Comparison of ENCODE assay signal across 8 cellular contexts in genomic region chr10:95657250-95657649, GRCh38. TPM values are rescaled to one million over a fixed set of nuclear protein-coding genes. Genes with fewer than 3 reads are reported as not detected.
DNase-seq lines count a peak whose midpoint lies in the region; ATAC-seq and TF ChIP-seq lines count a peak whose summit lies in the region.

No MANE protein-coding gene starts in this region.

- in situ Hi-C loops in transverse colon (cut with MboI; ENCODE audit: low pct_ligation_motif_present in 1 of 4, low pct_unique_long_range_greater_than_20kb in 1 of 4, low sequenced_read_pairs in 3 of 4), result no loop called here

- H3K36me3 ChIP-seq in liver (ENCODE audit: control insufficient read depth in 4 of 4, insufficient read depth in 3 of 4, low read depth in 1 of 4, low read length in 3 of 4) (peaks cover 0 to 7% (median 3%) of the 10 kb centered on the region in 4 donors), transverse colon (peaks cover 0 to 10% (median 3%) of the 10 kb centered on the region in 4 donors), mucosa of descending colon (ENCODE audit: low read depth) (no peaks in the 10 kb centered on the region)

- peak overlapping the region; percentile 99 to 100 for H3K4me3 Mint-ChIP-seq in activated T-cell treated with anti-CD3 and anti-CD28 coated beads, Interleukin-2, amount 50 U/mL, for 72 hours
- peak overlapping the region; percentile 96 for H3K4me3 Mint-ChIP-seq in activated naive CD8-positive, alpha-beta T cell treated with anti-CD3 and anti-CD28 coated beads for 36 hours

- H3K4me1 Mint-ChIP-seq in activated T-cell treated with anti-CD3 and anti-CD28 coated beads, Interleukin-2, amount 50 U/mL, for 72 hours (ENCODE audit: low read depth), result peaks cover 33% of the 10 kb centered on the region
- peaks cover 28% of the 10 kb centered on the region for H3K4me1 Mint-ChIP-seq in activated naive CD8-positive, alpha-beta T cell treated with anti-CD3 and anti-CD28 coated beads for 36 hours

- H3K9me3 Mint-ChIP-seq in activated T-cell treated with anti-CD3 and anti-CD28 coated beads, Interleukin-2, amount 50 U/mL, for 72 hours, result peaks cover 4 to 5% of the 10 kb centered on the region in 2 donors
- H3K9me3 Mint-ChIP-seq in activated naive CD8-positive, alpha-beta T cell treated with anti-CD3 and anti-CD28 coated beads for 36 hours, result peaks cover 4% of the 10 kb centered on the region

- TF ChIP-seq RAD21 in liver (IDR thresholded peaks at IDR 0.05), result no peak

- H3K27ac Mint-ChIP-seq in activated T-cell treated with anti-CD3 and anti-CD28 coated beads, Interleukin-2, amount 50 U/mL, for 72 hours, result no peak overlapping the region
- H3K27ac Mint-ChIP-seq in activated naive CD8-positive, alpha-beta T cell treated with anti-CD3 and anti-CD28 coated beads for 36 hours, result no peak overlapping the region

- no peak for DNase-seq in activated T-cell treated with anti-CD3 and anti-CD28 coated beads, Interleukin-2, amount 50 U/mL, for 72 hours
- no peak for DNase-seq in activated T-cell treated with anti-CD3 and anti-CD28 coated beads, Interleukin-2, amount 50 U/mL, for 1 hour
- no peak for DNase-seq in activated naive CD8-positive, alpha-beta T cell treated with anti-CD3 and anti-CD28 coated beads for 36 hours
- DNase-seq in transverse colon (no peak), UCSD-AML1 (lab: John Stamatoyannopoulos, UW; ENCODE audit: unreplicated experiment) (no peak), mucosa of descending colon (no peak)

- WGBS in liver, result 82% methylated on average over 1 of the region's 1 CpG
- WGBS in transverse colon (ENCODE audit: low coverage in 1 of 2), 2 donors, result 0% methylated on average over 1 of the region's 1 CpG; no CpG with 5 or more reads in 1 of the 2 donors

- no peak for ATAC-seq in activated T-cell treated with anti-CD3 and anti-CD28 coated beads, Interleukin-2, amount 50 U/mL, for 72 hours (replicated peaks in 1 of 2)
- no peak for ATAC-seq in GM21526 (IDR thresholded peaks at IDR 0.05; ENCODE audit: low FRiP score, unreplicated experiment)
- ATAC-seq in mucosa of descending colon, result no peak

- H3K36me3 Mint-ChIP-seq in activated T-cell treated with anti-CD3 and anti-CD28 coated beads, Interleukin-2, amount 50 U/mL, for 72 hours (ENCODE audit: insufficient read depth in 2 of 2), result peaks cover 10 to 23% of the 10 kb centered on the region in 2 donors
- peaks cover 30% of the 10 kb centered on the region for H3K36me3 Mint-ChIP-seq in activated naive CD8-positive, alpha-beta T cell treated with anti-CD3 and anti-CD28 coated beads for 36 hours

- TF ChIP-seq CTCF in liver (IDR thresholded peaks at IDR 0.05; ENCODE audit: low read depth, low read length, missing input control), result no peak
- TF ChIP-seq CTCF in transverse colon (IDR thresholded peaks at IDR 0.05), result no peak
- no peak for TF ChIP-seq CTCF in mucosa of descending colon (IDR thresholded peaks at IDR 0.05)

- H3K27ac ChIP-seq in liver (ENCODE audit: low read depth in 1 of 2, low read length in 2 of 2) (no peak overlapping the region), transverse colon (peak overlapping the region in 1 of 4 donors; percentile 72)

- H3K9me3 ChIP-seq in liver (ENCODE audit: control insufficient read depth in 4 of 4, low read length in 3 of 4) (no peaks in the 10 kb centered on the region), transverse colon (no peaks in the 10 kb centered on the region), mucosa of descending colon (no peaks in the 10 kb centered on the region)

- no peaks in the 10 kb centered on the region for H3K27me3 Mint-ChIP-seq in activated T-cell treated with anti-CD3 and anti-CD28 coated beads, Interleukin-2, amount 50 U/mL, for 72 hours (ENCODE audit: low read depth)
- no peaks in the 10 kb centered on the region for H3K27me3 Mint-ChIP-seq in activated naive CD8-positive, alpha-beta T cell treated with anti-CD3 and anti-CD28 coated beads for 36 hours

- peaks cover 0 to 20% (median 4%) of the 10 kb centered on the region in 4 donors for H3K4me1 ChIP-seq in liver (ENCODE audit: control insufficient read depth in 4 of 4, insufficient read depth in 4 of 4, low read length in 3 of 4)
- H3K4me1 ChIP-seq in transverse colon, result peaks cover 0 to 26% (median 13%) of the 10 kb centered on the region in 4 donors
- H3K4me1 ChIP-seq in mucosa of descending colon (ENCODE audit: low read depth), result no peaks in the 10 kb centered on the region

- no peak overlapping the region for H3K9ac ChIP-seq in liver (ENCODE audit: low read depth in 1 of 2, low read length in 2 of 2)

- peak overlapping the region in 2 of 3 donors; percentile 66 to 93 for H3K4me3 ChIP-seq in liver (ENCODE audit: low read depth in 1 of 3, low read length in 3 of 3)
- peak overlapping the region in 3 of 4 donors; percentile 73 to 87 (median 87) for H3K4me3 ChIP-seq in transverse colon
- H3K4me3 ChIP-seq in mucosa of descending colon, result no peak overlapping the region

- TF ChIP-seq EP300 in transverse colon (IDR thresholded peaks at IDR 0.05; ENCODE audit: low read depth), result no peak

- H3K27me3 ChIP-seq in liver (ENCODE audit: control insufficient read depth in 4 of 4, insufficient read depth in 4 of 4, low read length in 3 of 4) (no peaks in the 10 kb centered on the region), transverse colon (no peaks in the 10 kb centered on the region)

- intact Hi-C loops in transverse colon (cut with DNase I; ENCODE audit: low total_unique reads) (no loop called here), mucosa of descending colon (cut with DNase I, micrococcal nuclease) (no loop called here)

- no peak for TF ChIP-seq POLR2A in transverse colon (IDR thresholded peaks at IDR 0.05)

TF ChIP-seq in liver, 16 proteins besides CTCF, POLR2A, EP300 and RAD21:
- TF ChIP-seq FOXA2 (IDR thresholded peaks at IDR 0.05) (no peak), ZBTB33 (IDR thresholded peaks at IDR 0.05) (no peak), JUND (IDR thresholded peaks at IDR 0.05) (no peak)
- TF ChIP-seq, protein P1, sequence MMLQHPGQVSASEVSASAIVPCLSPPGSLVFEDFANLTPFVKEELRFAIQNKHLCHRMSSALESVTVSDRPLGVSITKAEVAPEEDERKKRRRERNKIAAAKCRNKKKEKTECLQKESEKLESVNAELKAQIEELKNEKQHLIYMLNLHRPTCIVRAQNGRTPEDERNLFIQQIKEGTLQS (IDR thresholded peaks at IDR 0.05), result no peak
TF ChIP-seq in liver: peak in this region for 0.

RNA-seq across cellular contexts. Expression of gene ALDH18A1, which starts 0.7 kb away (rescaled TPM):
- 10 to 100 TPM; 52.8 to 71.3 TPM for total RNA-seq in activated T-cell treated with anti-CD3 and anti-CD28 coated beads, Interleukin-2, amount 50 U/mL, for 72 hours
- 100 to 1,000 TPM; 127 to 128 TPM for total RNA-seq in activated naive CD8-positive, alpha-beta T cell treated with anti-CD3 and anti-CD28 coated beads for 36 hours
- total RNA-seq in liver, result 10 to 100 TPM; 31.1 to 35.0 TPM
- 10 to 100 TPM in 1 of 2 donors, 1 to 10 TPM in 1; 10.0 to 19.2 TPM for polyA plus RNA-seq in liver
- total RNA-seq in transverse colon, result 100 to 1,000 TPM in 3 of 4 donors, 10 to 100 TPM in 1; 98.7 to 130 (median 116) TPM
- total RNA-seq in mucosa of descending colon, result 100 to 1,000 TPM in 2 of 3 donors, 10 to 100 TPM in 1; 85.6 to 230 (median 101) TPM

RNA-seq across cellular contexts. Expression of gene TCTN3, which starts 36.5 kb away (rescaled TPM):
- 10 to 100 TPM; 18.6 to 37.6 TPM for total RNA-seq in activated T-cell treated with anti-CD3 and anti-CD28 coated beads, Interleukin-2, amount 50 U/mL, for 72 hours
- 10 to 100 TPM; 25.2 to 26.2 TPM for total RNA-seq in activated naive CD8-positive, alpha-beta T cell treated with anti-CD3 and anti-CD28 coated beads for 36 hours
- total RNA-seq in liver, result 10 to 100 TPM; 15.1 to 16.9 TPM
- 10 to 100 TPM; 17.7 to 18.3 TPM for polyA plus RNA-seq in liver
- 10 to 100 TPM; 11.2 to 25.5 (median 20.7) TPM for total RNA-seq in transverse colon
- 10 to 100 TPM; 20.7 to 35.4 (median 31.6) TPM for total RNA-seq in mucosa of descending colon
